29 cellular contexts compared by ENCODE assay signal in the genomic region with DNA sequence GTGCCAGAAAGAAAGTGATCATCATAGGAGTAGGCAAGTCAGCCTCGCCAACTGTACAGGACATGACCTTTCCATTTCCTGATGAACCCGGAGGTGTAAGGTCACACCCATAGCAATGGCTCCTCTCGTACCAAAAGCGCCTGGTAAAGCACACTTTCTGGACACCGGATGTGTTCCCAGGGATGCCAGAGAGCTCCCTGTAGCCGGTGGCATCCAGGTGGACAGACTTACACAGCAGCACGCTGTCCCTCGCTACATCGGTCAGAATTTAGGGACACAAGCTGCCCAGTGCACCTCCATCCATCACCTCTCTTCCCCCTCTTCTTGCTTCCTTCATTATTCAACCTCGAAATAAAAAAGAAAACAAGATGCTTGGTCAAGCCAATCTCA.
"Had no signal": no experiment of that assay in that cellular context is flagged by ENCODE, and none has a peak within 500 bp of the region (broad histone marks: within the 10 kb centered on the region; RNA-seq: fewer than 3 reads in every experiment).

No MANE protein-coding gene starts in this region.

- H3K27ac ChIP-seq: PC-9, RWPE1, SJCRH30, SK-N-MC had no signal

- DNase-seq: Kasumi-1, KG1, MG63, NCI-H1048, NCI-H1092 treated with DMSO at 0.1 percent for 48 hours, NCI-H1105 treated with DMSO at 0.1 percent for 48 hours, NCI-H1436, NCI-H146, NCI-H1694, NCI-H1930, NCI-H2029 treated with DMSO at 0.1 percent for 48 hours, NCI-H2081 treated with DMSO at 0.1 percent for 48 hours, NCI-H2107, NCI-H2171, NCI-H2227 treated with DMSO at 0.1 percent for 48 hours, NCI-H345, NCI-H446, NCI-H524 treated with DMSO at 0.1 percent for 48 hours, NCI-H526 treated with DMSO at 0.1 percent for 48 hours, NCI-H774, PC-9, SIG-M5 had no signal

- H3K4me3 ChIP-seq: K562, MG63, PC-9, SJCRH30, SK-N-MC had no signal

- ATAC-seq: K562, Panc1, Right ventricle myocardium inferior, SK-N-SH treated with all-trans-retinoic acid at 6 μM for 48 hours had no signal

- H3K9me3 ChIP-seq: MG63, SJCRH30 had no signal

- H3K4me2 ChIP-seq: PC-9 had no signal

- H3K4me1 ChIP-seq: SJCRH30 had no signal

- H3K36me3 ChIP-seq: MG63, SJCRH30 had no signal

- H2AFZ ChIP-seq: PC-9 had no signal

- H3K27me3 ChIP-seq: MG63, SJCRH30 had no signal
